Comparison of ENCODE assay signal across 1 cellular context in the genomic region with DNA sequence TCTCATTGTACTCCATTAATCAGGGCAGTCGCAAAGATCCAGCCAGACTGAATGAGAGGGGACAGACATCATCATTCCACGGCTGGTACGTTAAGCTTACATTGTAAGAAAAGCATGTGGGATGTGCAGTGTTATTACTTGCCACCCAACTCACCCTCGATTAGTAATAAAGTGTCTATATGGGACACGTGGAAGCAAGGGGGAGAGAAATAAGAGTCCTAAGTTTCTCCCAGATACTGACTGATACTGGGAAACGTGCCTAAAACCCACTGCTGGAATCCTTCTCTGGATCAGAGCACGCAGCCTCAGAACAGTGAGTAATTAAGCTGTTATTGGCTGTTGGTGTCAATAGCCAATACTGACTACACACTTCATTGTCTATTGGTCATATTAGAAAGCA.
TF ChIP-seq lines count a peak whose summit lies in the region.

No MANE protein-coding gene starts in this region.

TF ChIP-seq in HCT116, 20 proteins besides CTCF, POLR2A, EP300 and RAD21 (continued from another document):
- TF ChIP-seq, protein P1, sequence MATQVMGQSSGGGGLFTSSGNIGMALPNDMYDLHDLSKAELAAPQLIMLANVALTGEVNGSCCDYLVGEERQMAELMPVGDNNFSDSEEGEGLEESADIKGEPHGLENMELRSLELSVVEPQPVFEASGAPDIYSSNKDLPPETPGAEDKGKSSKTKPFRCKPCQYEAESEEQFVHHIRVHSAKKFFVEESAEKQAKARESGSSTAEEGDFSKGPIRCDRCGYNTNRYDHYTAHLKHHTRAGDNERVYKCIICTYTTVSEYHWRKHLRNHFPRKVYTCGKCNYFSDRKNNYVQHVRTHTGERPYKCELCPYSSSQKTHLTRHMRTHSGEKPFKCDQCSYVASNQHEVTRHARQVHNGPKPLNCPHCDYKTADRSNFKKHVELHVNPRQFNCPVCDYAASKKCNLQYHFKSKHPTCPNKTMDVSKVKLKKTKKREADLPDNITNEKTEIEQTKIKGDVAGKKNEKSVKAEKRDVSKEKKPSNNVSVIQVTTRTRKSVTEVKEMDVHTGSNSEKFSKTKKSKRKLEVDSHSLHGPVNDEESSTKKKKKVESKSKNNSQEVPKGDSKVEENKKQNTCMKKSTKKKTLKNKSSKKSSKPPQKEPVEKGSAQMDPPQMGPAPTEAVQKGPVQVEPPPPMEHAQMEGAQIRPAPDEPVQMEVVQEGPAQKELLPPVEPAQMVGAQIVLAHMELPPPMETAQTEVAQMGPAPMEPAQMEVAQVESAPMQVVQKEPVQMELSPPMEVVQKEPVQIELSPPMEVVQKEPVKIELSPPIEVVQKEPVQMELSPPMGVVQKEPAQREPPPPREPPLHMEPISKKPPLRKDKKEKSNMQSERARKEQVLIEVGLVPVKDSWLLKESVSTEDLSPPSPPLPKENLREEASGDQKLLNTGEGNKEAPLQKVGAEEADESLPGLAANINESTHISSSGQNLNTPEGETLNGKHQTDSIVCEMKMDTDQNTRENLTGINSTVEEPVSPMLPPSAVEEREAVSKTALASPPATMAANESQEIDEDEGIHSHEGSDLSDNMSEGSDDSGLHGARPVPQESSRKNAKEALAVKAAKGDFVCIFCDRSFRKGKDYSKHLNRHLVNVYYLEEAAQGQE (IDR thresholded peaks at IDR 0.05; ENCODE audit: low read depth): no peak
- TF ChIP-seq YY1 (IDR thresholded peaks at IDR 0.05; ENCODE audit: extremely low read depth, insufficient replicate concordance, low read depth, low read length): no peak
- TF ChIP-seq SRF (IDR thresholded peaks at IDR 0.05; ENCODE audit: low read depth): no peak
- TF ChIP-seq FOSL1 (IDR thresholded peaks at IDR 0.05; ENCODE audit: low read depth): no peak
- TF ChIP-seq JUND (IDR thresholded peaks at IDR 0.05): no peak
- TF ChIP-seq CBX3 (IDR thresholded peaks at IDR 0.05; ENCODE audit: low read depth): no peak
- TF ChIP-seq, protein P2, sequence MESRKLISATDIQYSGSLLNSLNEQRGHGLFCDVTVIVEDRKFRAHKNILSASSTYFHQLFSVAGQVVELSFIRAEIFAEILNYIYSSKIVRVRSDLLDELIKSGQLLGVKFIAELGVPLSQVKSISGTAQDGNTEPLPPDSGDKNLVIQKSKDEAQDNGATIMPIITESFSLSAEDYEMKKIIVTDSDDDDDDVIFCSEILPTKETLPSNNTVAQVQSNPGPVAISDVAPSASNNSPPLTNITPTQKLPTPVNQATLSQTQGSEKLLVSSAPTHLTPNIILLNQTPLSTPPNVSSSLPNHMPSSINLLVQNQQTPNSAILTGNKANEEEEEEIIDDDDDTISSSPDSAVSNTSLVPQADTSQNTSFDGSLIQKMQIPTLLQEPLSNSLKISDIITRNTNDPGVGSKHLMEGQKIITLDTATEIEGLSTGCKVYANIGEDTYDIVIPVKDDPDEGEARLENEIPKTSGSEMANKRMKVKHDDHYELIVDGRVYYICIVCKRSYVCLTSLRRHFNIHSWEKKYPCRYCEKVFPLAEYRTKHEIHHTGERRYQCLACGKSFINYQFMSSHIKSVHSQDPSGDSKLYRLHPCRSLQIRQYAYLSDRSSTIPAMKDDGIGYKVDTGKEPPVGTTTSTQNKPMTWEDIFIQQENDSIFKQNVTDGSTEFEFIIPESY (IDR thresholded peaks at IDR 0.05; ENCODE audit: extremely low read depth, insufficient replicate concordance, low read length): no peak
- no peak for TF ChIP-seq ELF1 (IDR thresholded peaks at IDR 0.05; ENCODE audit: borderline replicate concordance, low read depth)
